ENCODE assay signal across 8 cellular contexts in the genomic region with DNA sequence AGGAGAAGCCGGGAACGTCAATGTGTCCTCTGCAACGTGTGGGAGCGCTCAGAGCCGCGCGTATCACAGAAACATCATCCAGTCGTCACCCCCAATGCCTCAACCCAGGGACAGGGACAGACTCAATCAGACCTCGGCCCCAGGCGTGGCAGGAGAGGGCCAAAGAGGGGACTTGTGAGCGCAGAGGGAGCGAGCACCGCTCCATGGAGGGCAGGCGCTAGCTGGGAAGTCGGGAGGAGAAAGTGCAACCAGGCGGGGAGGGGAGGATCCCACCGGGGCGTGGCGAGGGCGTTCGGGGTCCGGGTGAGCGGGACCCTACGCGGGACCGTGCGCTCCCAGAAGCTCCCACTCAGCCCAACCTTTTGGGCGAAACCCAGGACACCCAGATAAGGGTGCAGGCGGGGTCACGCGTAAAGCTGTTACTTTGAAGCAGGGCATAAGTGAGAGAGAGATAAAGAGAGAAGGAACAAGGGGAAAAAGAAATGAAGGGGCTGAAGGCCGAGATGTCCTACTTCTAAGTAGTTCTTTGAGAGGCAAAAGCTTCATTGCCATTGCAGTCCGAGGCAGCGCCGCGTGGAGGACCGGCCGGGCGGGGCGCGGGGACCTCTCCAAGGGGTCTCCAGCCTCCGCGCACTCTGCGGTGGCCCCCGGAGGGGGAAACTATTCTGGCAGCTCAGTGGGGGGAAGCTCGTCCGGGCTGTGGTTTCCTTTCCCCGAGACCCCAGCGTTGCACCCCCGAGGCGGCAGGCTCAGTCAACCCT. TPM values are rescaled to one million over a fixed set of nuclear protein-coding genes. Genes with fewer than 3 reads are reported as not detected.
DNase-seq lines count a peak whose midpoint lies in the region; ATAC-seq and TF ChIP-seq lines count a peak whose summit lies in the region.

No MANE protein-coding gene starts in this region.

- H3K36me3 ChIP-seq in IMR-90 (ENCODE audit: control insufficient read depth, insufficient read depth, low read length), result no peaks in the 10 kb centered on the region
- H3K36me3 ChIP-seq in WERI-Rb-1, result no peaks in the 10 kb centered on the region

- in situ Hi-C loops in IMR-90 (cut with MboI; ENCODE audit: low sequenced_read_pairs), result no loop called here

- intact Hi-C loops in IMR-90 (cut with micrococcal nuclease), result loop anchor here (5.0 kb wide), 1 partner anchor 213 kb away; no protein-coding TSS in a partner anchor

- peak overlapping the region; percentile 77 for H2AK9ac ChIP-seq in IMR-90 (replicated peaks; ENCODE audit: low read depth, low read length, poor library complexity)

- CTCF ChIA-PET in IMR-90 (lab: Yijun Ruan, JAX), result interaction anchor here (1.0 to 1.3 kb wide), 2 partner anchors 9 to 30 kb away, joined by 4 to 5 read pairs; a partner anchor contains a TSS

- H3K79me1 ChIP-seq in IMR-90 (ENCODE audit: low read depth in 1 of 2, low read length in 2 of 2), result peaks cover 0 to 10% of the 10 kb centered on the region in 2 experiments; a peak in 1 of 4 replicates

- peak overlapping the region; percentile 93 for H3K4me3 ChIP-seq in IMR-90 (ENCODE audit: insufficient read depth, low read depth, low read length)
- H3K4me3 ChIP-seq in WERI-Rb-1 (ENCODE audit: low read depth, low read length), result peak overlapping the region; percentile 63

- 0 out of 2 replicates have a peak overlapping the region, but pooled peaks have one; percentile 15 for H3K27ac ChIP-seq in IMR-90 (ENCODE audit: insufficient read depth, low read length)
- H3K27ac ChIP-seq in WERI-Rb-1, result no peak overlapping the region
- H3K27ac ChIP-seq in substantia nigra (ENCODE audit: low read depth, low read length, poor library complexity, severe bottlenecking), result peak overlapping the region; percentile 67

- H3K23ac ChIP-seq in IMR-90 (ENCODE audit: low read depth, low read length), result peak overlapping the region; percentile 82

- dilution Hi-C loops in IMR-90 (cut with HindIII; ENCODE audit: low sequenced_read_pairs, unreplicated experiment), result no loop called here

- TF ChIP-seq CTCF in IMR-90 (conservative IDR thresholded peaks at IDR 0.05; ENCODE audit: low read depth, low read length), result no peak
- no peak for TF ChIP-seq CTCF in WERI-Rb-1 (IDR thresholded peaks at IDR 0.05; ENCODE audit: low read depth, low read length)
- TF ChIP-seq CTCF in endothelial cell (IDR thresholded peaks at IDR 0.05; ENCODE audit: unreplicated experiment), result no peak
- no peak for TF ChIP-seq CTCF in mesothelial cell of epicardium (IDR thresholded peaks at IDR 0.05; ENCODE audit: unreplicated experiment)

- peak; percentile 30 for ATAC-seq in IMR-90 (ENCODE audit: low read depth)
- no peak for ATAC-seq in GM21737 (IDR thresholded peaks at IDR 0.05; ENCODE audit: unreplicated experiment)
- no peak for ATAC-seq in GM21529 (IDR thresholded peaks at IDR 0.05; ENCODE audit: unreplicated experiment)

- no peak overlapping the region for H2BK5ac ChIP-seq in IMR-90 (ENCODE audit: low read depth, low read length, poor library complexity, severe bottlenecking)

- no peak overlapping the region for H2BK20ac ChIP-seq in IMR-90 (ENCODE audit: low read depth, low read length)

- no peak overlapping the region for H4K8ac ChIP-seq in IMR-90 (ENCODE audit: low read depth in 2 of 2, low read length in 2 of 2)

- H2AK5ac ChIP-seq in IMR-90 (ENCODE audit: low read depth, low read length), result no peak overlapping the region

- no peaks in the 10 kb centered on the region for H3K9me1 ChIP-seq in IMR-90 (ENCODE audit: insufficient read depth, low read length)

- no peaks in the 10 kb centered on the region; the same call in 1 of the 2 replicates for H3K4me1 ChIP-seq in IMR-90 (ENCODE audit: control insufficient read depth, insufficient read depth, low read length)

- H3K27me3 ChIP-seq in IMR-90 (ENCODE audit: control insufficient read depth, insufficient read depth, low read length) (peaks cover 16% of the 10 kb centered on the region), WERI-Rb-1 (ENCODE audit: insufficient read depth, low read depth, severe bottlenecking) (peaks cover 37% of the 10 kb centered on the region)

- no peak overlapping the region for H4K91ac ChIP-seq in IMR-90 (ENCODE audit: insufficient read depth, low read depth, low read length)

- H4K20me1 ChIP-seq in IMR-90 (ENCODE audit: insufficient read depth, low read length), result no peaks in the 10 kb centered on the region

- peak overlapping the region; percentile 93 for H2AFZ ChIP-seq in IMR-90 (replicated peaks; ENCODE audit: low read length, poor library complexity)

- peak overlapping the region; percentile 54 for H3K9ac ChIP-seq in IMR-90 (ENCODE audit: low read depth, low read length)

- no peak overlapping the region for H3K4ac ChIP-seq in IMR-90 (ENCODE audit: low read depth, low read length)

- no peak overlapping the region for H4K5ac ChIP-seq in IMR-90 (ENCODE audit: low read depth, low read length)

- H3K36me3 Mint-ChIP-seq in endothelial cell (ENCODE audit: low read depth, unreplicated experiment) (peaks cover 4% of the 10 kb centered on the region), mesothelial cell of epicardium (no peaks in the 10 kb centered on the region)

- no peaks in the 10 kb centered on the region for H3K9me3 Mint-ChIP-seq in endothelial cell (ENCODE audit: unreplicated experiment)
- H3K9me3 Mint-ChIP-seq in mesothelial cell of epicardium, result no peaks in the 10 kb centered on the region

- peaks cover 18% of the 10 kb centered on the region for H3K27me3 Mint-ChIP-seq in endothelial cell (ENCODE audit: unreplicated experiment)
- H3K27me3 Mint-ChIP-seq in mesothelial cell of epicardium (ENCODE audit: low read depth), result peaks cover 65% of the 10 kb centered on the region

- H3K56ac ChIP-seq in IMR-90 (ENCODE audit: extremely low read depth, insufficient read depth, low read length), result no peak overlapping the region

- POLR2A ChIA-PET in IMR-90 (lab: Charles Lee; ENCODE audit: unreplicated experiment), result no interaction called here

- no TSS peak for BruUV-seq in IMR-90 (replicated peaks; lab: Mats Ljungman, UMichigan)

- H2BK15ac ChIP-seq in IMR-90 (ENCODE audit: low read depth, low read length), result no peak overlapping the region

- no peaks in the 10 kb centered on the region for H3K9me3 ChIP-seq in IMR-90 (ENCODE audit: control insufficient read depth, insufficient read depth, low read length)
- H3K9me3 ChIP-seq in WERI-Rb-1 (ENCODE audit: severe bottlenecking), result no peaks in the 10 kb centered on the region

- H3K4me1 Mint-ChIP-seq in endothelial cell (ENCODE audit: unreplicated experiment) (peaks cover 20% of the 10 kb centered on the region), mesothelial cell of epicardium (peaks cover 22% of the 10 kb centered on the region)

- peak overlapping the region; percentile 98 for H3K4me2 ChIP-seq in IMR-90 (ENCODE audit: low read depth, low read length)

- H3K4me3 Mint-ChIP-seq in endothelial cell (ENCODE audit: unreplicated experiment) (peak overlapping the region; percentile 92), mesothelial cell of epicardium (peak overlapping the region; percentile 78)

- no peak for TF ChIP-seq POLR2A in IMR-90 (IDR thresholded peaks at IDR 0.05; ENCODE audit: low read depth, low read length)

- peak overlapping the region; percentile 14 for H3K27ac Mint-ChIP-seq in endothelial cell (ENCODE audit: unreplicated experiment)
- peak overlapping the region; percentile 15 for H3K27ac Mint-ChIP-seq in mesothelial cell of epicardium

- H3K14ac ChIP-seq in IMR-90 (replicated peaks; ENCODE audit: low read depth, low read length), result no peak overlapping the region

- 0% methylated on average over 9 of the region's 51 CpGs; no CpG with 5 or more reads in 1 of the 2 experiments for WGBS in IMR-90 (ENCODE audit: extremely low coverage in 2 of 2, insufficient read length in 1 of 2), 2 experiments

- no peak overlapping the region; the same call in 1 of the 2 replicates for H2BK120ac ChIP-seq in IMR-90 (ENCODE audit: low read depth, low read length)

- TF ChIP-seq RAD21 in IMR-90 (IDR thresholded peaks at IDR 0.05; ENCODE audit: low read length), result no peak

- H3K18ac ChIP-seq in IMR-90 (ENCODE audit: low read depth, low read length), result no peak overlapping the region

- DNase-seq in ELF-1 (ENCODE audit: low read depth, low spot score), result peak; percentile 70
- DNase-seq in IMR-90, result peak; percentile 20
- peak; percentile 44 for DNase-seq in WERI-Rb-1
- DNase-seq in endothelial cell (ENCODE audit: low spot score), result peak; percentile 31
- DNase-seq in mesothelial cell of epicardium (ENCODE audit: low spot score in 2 of 2, unreplicated experiment in 2 of 2), result peak in 1 of 2 experiments; percentile 59
- peak in 37 of 49 donors; percentile 6 to 75 (median 36) for DNase-seq in substantia nigra (lab: John Stamatoyannopoulos, UW)

TF ChIP-seq in IMR-90, 13 proteins besides CTCF, POLR2A, EP300 and RAD21:
- no peak for TF ChIP-seq RFX5 (IDR thresholded peaks at IDR 0.05; ENCODE audit: low read depth, low read length)
- no peak for TF ChIP-seq CHD1 (IDR thresholded peaks at IDR 0.05; ENCODE audit: low read depth, low read length)
- no peak for TF ChIP-seq NFE2L2 (IDR thresholded peaks at IDR 0.05; ENCODE audit: low read depth, low read length)
- TF ChIP-seq, protein P1, sequence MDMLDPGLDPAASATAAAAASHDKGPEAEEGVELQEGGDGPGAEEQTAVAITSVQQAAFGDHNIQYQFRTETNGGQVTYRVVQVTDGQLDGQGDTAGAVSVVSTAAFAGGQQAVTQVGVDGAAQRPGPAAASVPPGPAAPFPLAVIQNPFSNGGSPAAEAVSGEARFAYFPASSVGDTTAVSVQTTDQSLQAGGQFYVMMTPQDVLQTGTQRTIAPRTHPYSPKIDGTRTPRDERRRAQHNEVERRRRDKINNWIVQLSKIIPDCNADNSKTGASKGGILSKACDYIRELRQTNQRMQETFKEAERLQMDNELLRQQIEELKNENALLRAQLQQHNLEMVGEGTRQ (IDR thresholded peaks at IDR 0.05; ENCODE audit: low read depth, low read length), result no peak
TF ChIP-seq in IMR-90: peak in this region for 0.

RNA-seq across cellular contexts. Expression of a gene that starts 0.9 kb away (rescaled TPM):
- total RNA-seq in IMR-90 (2012; rRNA removed) (0.72 and 1.1 TPM in 2 replicates), endothelial cell (ENCODE audit: unreplicated experiment) (1.5 TPM), mesothelial cell of epicardium (7.6 to 8.8 TPM (median 7.6 TPM) in 3 replicates)
- 0.60 and 0.99 TPM in 2 replicates for polyA plus RNA-seq in IMR-90 (2012; rRNA removed)
- 0.15 and 1.0 TPM in 2 replicates for polyA plus RNA-seq in IMR-90 (2012; cell fraction: cytosol; rRNA removed)
- 1.8 and 2.6 TPM in 2 replicates for polyA plus RNA-seq in IMR-90 (2012; cell fraction: nucleus; rRNA removed; ENCODE audit: low replicate concordance)

RNA-seq across cellular contexts. Expression of a gene that starts 29.7 kb away (rescaled TPM):
- total RNA-seq in IMR-90 (2012; rRNA removed) (8.6 and 8.9 TPM in 2 replicates), endothelial cell (ENCODE audit: unreplicated experiment) (7.9 TPM), mesothelial cell of epicardium (10.7 to 13.2 TPM (median 13.0 TPM) in 3 replicates)
- 9.2 and 10.1 TPM in 2 replicates for polyA plus RNA-seq in IMR-90 (2012; rRNA removed)
- 6.2 and 8.7 TPM in 2 replicates for polyA plus RNA-seq in IMR-90 (2012; cell fraction: cytosol; rRNA removed)
- 4.5 and 4.9 TPM in 2 replicates for polyA plus RNA-seq in IMR-90 (2012; cell fraction: nucleus; rRNA removed; ENCODE audit: low replicate concordance)
